ENCODE assay signal across 1 cellular context in the genomic region with DNA sequence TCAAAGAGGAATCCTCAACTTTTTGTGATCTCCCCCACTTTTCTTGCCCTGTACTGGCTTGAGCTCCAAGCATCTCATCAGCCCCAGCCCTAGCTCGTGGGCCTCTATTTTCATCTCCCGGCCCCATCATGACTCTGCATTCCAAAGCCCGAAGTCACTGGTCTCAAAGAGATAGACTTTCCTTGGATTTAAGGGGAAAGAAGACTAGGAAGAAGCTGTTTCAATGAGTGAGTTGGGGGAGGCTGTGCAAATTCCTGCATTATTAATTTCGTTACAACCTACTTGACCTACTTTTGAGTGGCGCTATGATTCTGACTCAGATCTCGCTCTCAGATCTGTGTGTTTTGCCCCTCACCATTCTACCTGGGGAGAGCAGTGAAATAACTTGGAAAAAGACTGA.
A peak's percentile ranks its signal among the peaks of the same experiment; 100 is the strongest.
TF ChIP-seq lines count a peak whose summit lies in the region.

No MANE protein-coding gene starts in this region.

TF ChIP-seq in SK-N-SH, 30 proteins besides CTCF, POLR2A, EP300 and RAD21 (continued from another document):
- TF ChIP-seq, protein P1, sequence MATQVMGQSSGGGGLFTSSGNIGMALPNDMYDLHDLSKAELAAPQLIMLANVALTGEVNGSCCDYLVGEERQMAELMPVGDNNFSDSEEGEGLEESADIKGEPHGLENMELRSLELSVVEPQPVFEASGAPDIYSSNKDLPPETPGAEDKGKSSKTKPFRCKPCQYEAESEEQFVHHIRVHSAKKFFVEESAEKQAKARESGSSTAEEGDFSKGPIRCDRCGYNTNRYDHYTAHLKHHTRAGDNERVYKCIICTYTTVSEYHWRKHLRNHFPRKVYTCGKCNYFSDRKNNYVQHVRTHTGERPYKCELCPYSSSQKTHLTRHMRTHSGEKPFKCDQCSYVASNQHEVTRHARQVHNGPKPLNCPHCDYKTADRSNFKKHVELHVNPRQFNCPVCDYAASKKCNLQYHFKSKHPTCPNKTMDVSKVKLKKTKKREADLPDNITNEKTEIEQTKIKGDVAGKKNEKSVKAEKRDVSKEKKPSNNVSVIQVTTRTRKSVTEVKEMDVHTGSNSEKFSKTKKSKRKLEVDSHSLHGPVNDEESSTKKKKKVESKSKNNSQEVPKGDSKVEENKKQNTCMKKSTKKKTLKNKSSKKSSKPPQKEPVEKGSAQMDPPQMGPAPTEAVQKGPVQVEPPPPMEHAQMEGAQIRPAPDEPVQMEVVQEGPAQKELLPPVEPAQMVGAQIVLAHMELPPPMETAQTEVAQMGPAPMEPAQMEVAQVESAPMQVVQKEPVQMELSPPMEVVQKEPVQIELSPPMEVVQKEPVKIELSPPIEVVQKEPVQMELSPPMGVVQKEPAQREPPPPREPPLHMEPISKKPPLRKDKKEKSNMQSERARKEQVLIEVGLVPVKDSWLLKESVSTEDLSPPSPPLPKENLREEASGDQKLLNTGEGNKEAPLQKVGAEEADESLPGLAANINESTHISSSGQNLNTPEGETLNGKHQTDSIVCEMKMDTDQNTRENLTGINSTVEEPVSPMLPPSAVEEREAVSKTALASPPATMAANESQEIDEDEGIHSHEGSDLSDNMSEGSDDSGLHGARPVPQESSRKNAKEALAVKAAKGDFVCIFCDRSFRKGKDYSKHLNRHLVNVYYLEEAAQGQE (IDR thresholded peaks at IDR 0.05; ENCODE audit: low read depth, low read length): no peak
- TF ChIP-seq EZH2phosphoT487 (IDR thresholded peaks at IDR 0.05; ENCODE audit: borderline replicate concordance, low read depth) (no peak), JUND (IDR thresholded peaks at IDR 0.05) (peak; percentile 58), YY1 (IDR thresholded peaks at IDR 0.05; ENCODE audit: low read depth) (no peak), PBX3 (IDR thresholded peaks at IDR 0.05) (peak; percentile 5; the same call in 1 of the 2 replicates)
TF ChIP-seq in SK-N-SH: peak in this region for 5.
